Comparison of ENCODE assay signal across 15 cellular contexts in genomic region chr18:22185298-22185697, GRCh38. TPM values are rescaled to one million over a fixed set of nuclear protein-coding genes. Genes with fewer than 3 reads are reported as not detected.
DNase-seq lines count a peak whose midpoint lies in the region; ATAC-seq, FAIRE-seq and TF ChIP-seq lines count a peak whose summit lies in the region.
"Had no signal": no experiment of that assay in that cellular context is flagged by ENCODE, and none has a peak within 500 bp of the region (broad histone marks: within the 10 kb centered on the region; RNA-seq: fewer than 3 reads in every experiment).

No MANE protein-coding gene starts in this region.

- in situ Hi-C loops in HepG2 (cut with HindIII; ENCODE audit: extremely low pct_ligation_motif_present, low pct_unique_long_range_greater_than_20kb) = no loop called here

- H3K36me3 ChIP-seq in liver (ENCODE audit: control insufficient read depth in 4 of 4, insufficient read depth in 3 of 4, low read depth in 1 of 4, low read length in 3 of 4) (peaks cover 5 to 25% (median 15%) of the 10 kb centered on the region in 4 donors), HepG2 (replicated peaks in 1 of 2; ENCODE audit: control insufficient read depth in 1 of 2, insufficient read depth in 2 of 2, low read length in 2 of 2) (peaks cover 4 to 15% of the 10 kb centered on the region in 2 experiments; a peak in 2 of 5 replicates), aorta (ENCODE audit: control insufficient read depth in 1 of 2, insufficient read depth in 2 of 2, low read length in 1 of 2) (no peaks in the 10 kb centered on the region)

- no peak for FAIRE-seq in HepG2 (lab: Jason Lieb, UNC)

- H3K27me3 ChIP-seq in liver (ENCODE audit: control insufficient read depth in 4 of 4, insufficient read depth in 4 of 4, low read length in 3 of 4) (no peaks in the 10 kb centered on the region), HepG2 (ENCODE audit: control insufficient read depth in 1 of 2, insufficient read depth in 2 of 2, low read length in 2 of 2) (no peaks in the 10 kb centered on the region), aorta (ENCODE audit: control insufficient read depth in 1 of 2, insufficient read depth in 2 of 2, low read length in 1 of 2) (no peaks in the 10 kb centered on the region)
- H3K27me3 ChIP-seq: Peyer's patch had no signal

- H3K27ac ChIP-seq in liver (ENCODE audit: low read depth in 1 of 2, low read length in 2 of 2) (peak overlapping the region; percentile 32 to 62), HepG2 (ENCODE audit: extremely low read length, insufficient read depth, low read length) (no peak overlapping the region), aorta (ENCODE audit: low read depth in 1 of 2, low read length in 2 of 2) (peak overlapping the region; percentile 87 to 99)
- H3K27ac ChIP-seq: parathyroid adenoma, VCaP had no signal

- H3K4me3 ChIP-seq in liver (ENCODE audit: low read depth in 1 of 3, low read length in 3 of 3) (no peak overlapping the region), HepG2 (replicated peaks in 1 of 3; ENCODE audit: insufficient read depth in 1 of 3, low read depth in 2 of 3, low read length in 3 of 3) (no peak overlapping the region), fibroblast of the aortic adventitia (ENCODE audit: low read depth, low read length) (peak overlapping the region; percentile 20), aorta (ENCODE audit: low read length in 2 of 2) (no peak overlapping the region)
- H3K4me3 ChIP-seq: Peyer's patch had no signal

- no peak overlapping the region for H3K4me3 Mint-ChIP-seq in mesothelial cell of epicardium
- H3K4me3 Mint-ChIP-seq: CD8-positive, alpha-beta memory T cell had no signal

- no peak for DNase-seq in HepG2 (ENCODE audit: low spot score)
- DNase-seq in fibroblast of the aortic adventitia (ENCODE audit: low read depth) = peak; percentile 52
- DNase-seq in mesothelial cell of epicardium (ENCODE audit: low spot score in 2 of 2, unreplicated experiment in 2 of 2) = no peak
- DNase-seq in aorta = peak; percentile 82 to 89
- no peak for DNase-seq in AG20443 (ENCODE audit: low spot score)
- no peak for DNase-seq in activated CD8-positive, alpha-beta memory T cell treated with anti-CD3 and anti-CD28 coated beads, Interleukin-2, amount 50 U/mL, for 4 hours
- DNase-seq: activated effector memory CD4-positive, alpha-beta T cell treated with Interleukin-2 at 50 U/mL for 16 hours; CD8-positive, alpha-beta memory T cell; GDM1; Peyer's patch had no signal

- no peaks in the 10 kb centered on the region for H3K27me3 Mint-ChIP-seq in mesothelial cell of epicardium (ENCODE audit: low read depth)

- H2AFZ ChIP-seq in HepG2 (ENCODE audit: low read length) = no peak overlapping the region
- H2AFZ ChIP-seq: parathyroid adenoma had no signal

- peaks cover 60% of the 10 kb centered on the region for H3K4me1 Mint-ChIP-seq in mesothelial cell of epicardium
- H3K4me1 Mint-ChIP-seq: CD8-positive, alpha-beta memory T cell had no signal

- CTCF ChIA-PET in HepG2 (lab: Yijun Ruan, JAX; ENCODE audit: low intra/inter-chr PET ratio, low total read pairs) = no interaction called here

- H3K9ac ChIP-seq in liver (ENCODE audit: low read depth in 1 of 2, low read length in 2 of 2) = no peak overlapping the region
- H3K9ac ChIP-seq in HepG2 (ENCODE audit: insufficient read depth, low read depth, low read length) = no peak overlapping the region
- H3K9ac ChIP-seq: parathyroid adenoma had no signal

- ATAC-seq in HepG2 (no peak), aorta (ENCODE audit: low FRiP score) (peak; percentile 74), GM21723 (IDR thresholded peaks at IDR 0.05; ENCODE audit: unreplicated experiment) (no peak)

- H3K79me2 ChIP-seq in HepG2 (ENCODE audit: insufficient read depth, low read length) = no peaks in the 10 kb centered on the region
- H3K79me2 ChIP-seq: parathyroid adenoma had no signal

- H3K27ac Mint-ChIP-seq in mesothelial cell of epicardium = peak overlapping the region; percentile 87
- H3K27ac Mint-ChIP-seq: CD8-positive, alpha-beta memory T cell had no signal

- BruUV-seq in HepG2 (replicated peaks; lab: Mats Ljungman, UMichigan) = no TSS peak

- TF ChIP-seq CTCF in liver (IDR thresholded peaks at IDR 0.05; ENCODE audit: low read depth, low read length, missing input control) (no peak), HepG2 (CRISPR knock-in tag; IDR thresholded peaks at IDR 0.05) (no peak), fibroblast of the aortic adventitia (IDR thresholded peaks at IDR 0.05; ENCODE audit: insufficient read depth, low read length) (peak; percentile 46), mesothelial cell of epicardium (IDR thresholded peaks at IDR 0.05; ENCODE audit: unreplicated experiment) (no peak)

- TF ChIP-seq EP300 in HepG2 (IDR thresholded peaks at IDR 0.05; ENCODE audit: low read depth in 2 of 2, low read length in 2 of 2) (no peak), HepG2 (CRISPR knock-in tag; IDR thresholded peaks at IDR 0.05; ENCODE audit: borderline replicate concordance) (no peak)

- 80% methylated on average over 7 of the region's 7 CpGs for WGBS in liver
- 100% methylated on average over 3 of the region's 7 CpGs for WGBS in HepG2 (ENCODE audit: low lambda C conversion rate)
- 3 to 4% methylated on average over 7 of the region's 7 CpGs for WGBS in aorta, 2 donors

- POLR2A ChIA-PET in HepG2 (lab: Yijun Ruan, JAX) = interaction anchor here (0.7 kb wide), 1 partner anchor 9 kb away, joined by 3 read pairs; no protein-coding TSS in a partner anchor

- H3K9me3 ChIP-seq in liver (ENCODE audit: control insufficient read depth in 4 of 4, low read length in 3 of 4) (no peaks in the 10 kb centered on the region), HepG2 (ENCODE audit: low read length) (no peaks in the 10 kb centered on the region), aorta (ENCODE audit: control insufficient read depth, low read length) (no peaks in the 10 kb centered on the region)
- H3K9me3 ChIP-seq: Peyer's patch had no signal

- H3K4me2 ChIP-seq in HepG2 (ENCODE audit: low read depth, low read length) = no peak overlapping the region

- intact Hi-C loops in HepG2 (cut with micrococcal nuclease; ENCODE audit: unreplicated experiment) (no loop called here), aorta (cut with DNase I) (loop anchor here in 1 of 2 donors (2.0 kb wide), 1 partner anchor 282 kb away; no protein-coding TSS in a partner anchor)

- peaks cover 37% of the 10 kb centered on the region for H3K36me3 Mint-ChIP-seq in mesothelial cell of epicardium

- TF ChIP-seq RAD21 in liver (IDR thresholded peaks at IDR 0.05) (no peak), HepG2 (CRISPR knock-in tag; IDR thresholded peaks at IDR 0.05) (no peak)

- H3K4me1 ChIP-seq in liver (ENCODE audit: control insufficient read depth in 4 of 4, insufficient read depth in 4 of 4, low read length in 3 of 4) = no peaks in the 10 kb centered on the region
- no peaks in the 10 kb centered on the region for H3K4me1 ChIP-seq in HepG2 (ENCODE audit: insufficient read depth, low read length)
- H3K4me1 ChIP-seq in aorta (ENCODE audit: control insufficient read depth in 1 of 2, insufficient read depth in 2 of 2, low read length in 2 of 2) = peaks cover 3 to 4% of the 10 kb centered on the region in 2 donors
- H3K4me1 ChIP-seq: parathyroid adenoma had no signal

- H3K9me3 Mint-ChIP-seq in mesothelial cell of epicardium = no peaks in the 10 kb centered on the region
- H3K9me3 Mint-ChIP-seq: CD8-positive, alpha-beta memory T cell had no signal

- no peaks in the 10 kb centered on the region for H4K20me1 ChIP-seq in HepG2 (ENCODE audit: insufficient read depth, low read length)

- no peak for TF ChIP-seq POLR2A in HepG2 (IDR thresholded peaks at IDR 0.05; ENCODE audit: insufficient read depth in 1 of 2, low read depth in 2 of 2, low read length in 2 of 2)

TF ChIP-seq in liver, 16 proteins besides CTCF, POLR2A, EP300 and RAD21 (continues in another document):
- no peak for TF ChIP-seq TAF1 (conservative IDR thresholded peaks at IDR 0.05)
- TF ChIP-seq GABPA (IDR thresholded peaks at IDR 0.05 in 1 of 2, conservative IDR thresholded peaks at IDR 0.05 in 1 of 2) = no peak
- no peak for TF ChIP-seq FOXA2 (IDR thresholded peaks at IDR 0.05)
- no peak for TF ChIP-seq RXRA (IDR thresholded peaks at IDR 0.05)
- no peak for TF ChIP-seq EGR1 (IDR thresholded peaks at IDR 0.05; ENCODE audit: low read depth in 2 of 2)

TF ChIP-seq in HepG2, 621 proteins besides CTCF, POLR2A, EP300 and RAD21 (continues in another document):
- no peak for TF ChIP-seq SIN3A (IDR thresholded peaks at IDR 0.05; ENCODE audit: borderline replicate concordance, low read depth, low read length)
- TF ChIP-seq MATR3 (CRISPR knock-in tag; IDR thresholded peaks at IDR 0.05) = no peak
- no peak for TF ChIP-seq ZSCAN9 (CRISPR knock-in tag; IDR thresholded peaks at IDR 0.05; ENCODE audit: borderline replicate concordance)

RNA-seq across cellular contexts. Expression of gene GATA6, which starts 15.9 kb away (rescaled TPM):
- total RNA-seq in liver (1 to 10 TPM; 3.5 to 6.6 TPM), HepG2 (2016; rRNA removed; fragmentation: Illumina TruSeq; extraction: Trizol) (2.9 and 3.2 TPM in 2 replicates), fibroblast of the aortic adventitia (ENCODE audit: low replicate concordance) (22.5 and 34.0 TPM in 2 replicates), mesothelial cell of epicardium (99.0 to 108 TPM (median 106 TPM) in 3 replicates), aorta (10 to 100 TPM; 28.7 to 41.5 TPM)
- polyA plus RNA-seq in liver (1 to 10 TPM; 1.8 to 6.2 TPM), HepG2 (2011; rRNA removed) (0.84 and 0.95 TPM in 2 replicates), aorta (10 to 100 TPM; 16.0 to 32.8 TPM)
- 0.53 and 0.71 TPM in 2 replicates for total RNA-seq in HepG2 (2016; cell fraction: cytosol; rRNA removed; fragmentation: Illumina TruSeq; extraction: Trizol; ENCODE audit: low read depth)
- 2.5 and 3.4 TPM in 2 replicates for total RNA-seq in HepG2 (2016; cell fraction: insoluble cytoplasmic fraction; rRNA removed; fragmentation: Illumina TruSeq; extraction: Trizol)
- 2.1 and 2.4 TPM in 2 replicates for total RNA-seq in HepG2 (2016; cell fraction: membrane; rRNA removed; fragmentation: Illumina TruSeq; extraction: Trizol)
- total RNA-seq in HepG2 (2016; cell fraction: nucleus; rRNA removed; fragmentation: Illumina TruSeq; extraction: Trizol) = 2.9 and 3.3 TPM in 2 replicates
- 0.38 and 0.39 TPM in 2 replicates for polyA plus RNA-seq in HepG2 (2011; cell fraction: cytosol; rRNA removed)
- polyA plus RNA-seq in HepG2 (2011; cell fraction: nucleus; rRNA removed) = 1.6 and 2.6 TPM in 2 replicates
- polyA plus RNA-seq in HepG2 (2012) = 0.52 and 0.87 TPM in 2 replicates
- 0.33 and 0.35 TPM in 2 replicates for polyA plus RNA-seq in HepG2 (2016; cell fraction: cytosol; fragmentation: Illumina TruSeq; extraction: Trizol; ENCODE audit: low read depth)
- 3.6 and 4.5 TPM in 2 replicates for polyA plus RNA-seq in HepG2 (2016; cell fraction: insoluble cytoplasmic fraction; fragmentation: Illumina TruSeq; extraction: Trizol; ENCODE audit: low read depth)
- polyA plus RNA-seq in HepG2 (2016; cell fraction: membrane; fragmentation: Illumina TruSeq; extraction: Trizol; ENCODE audit: low read depth) = 0.98 and 1.2 TPM in 2 replicates
- polyA plus RNA-seq in HepG2 (2016; cell fraction: nucleus; fragmentation: Illumina TruSeq; extraction: Trizol; ENCODE audit: insufficient read depth, low read depth) = 4.1 and 6.0 TPM in 2 replicates
- 1.2 and 1.3 TPM in 2 replicates for polyA minus RNA-seq in HepG2 (2011; rRNA and poly(A)+ RNA removed; ENCODE audit: low replicate concordance)
- 0.89 and 1.1 TPM in 2 replicates for polyA minus RNA-seq in HepG2 (2011; cell fraction: cytosol; rRNA and poly(A)+ RNA removed)
- 2.0 and 3.2 TPM in 2 replicates for polyA minus RNA-seq in HepG2 (2011; cell fraction: nucleus; rRNA and poly(A)+ RNA removed)
- total RNA-seq: activated CD8-positive, alpha-beta memory T cell treated with anti-CD3 and anti-CD28 coated beads for 36 hours had no signal

Comparison
In these comparisons a context has a peak if more than half of its experiments do, and no peak if none do; other contexts are left out.
1. DNase-seq: peak in fibroblast of the aortic adventitia (single experiment) and aorta (2 of 2); none in HepG2 (single experiment), mesothelial cell of epicardium (0 of 2), AG20443 (single experiment) and activated CD8-positive, alpha-beta memory T cell treated with anti-CD3 and anti-CD28 coated beads, Interleukin-2, amount 50 U/mL, for 4 hours (single experiment).